ENCODE assay signal across 1 cellular context in genomic region chr9:128504485-128505413, GRCh38.
TF ChIP-seq lines count a peak whose summit lies in the region.

A gene with protein sequence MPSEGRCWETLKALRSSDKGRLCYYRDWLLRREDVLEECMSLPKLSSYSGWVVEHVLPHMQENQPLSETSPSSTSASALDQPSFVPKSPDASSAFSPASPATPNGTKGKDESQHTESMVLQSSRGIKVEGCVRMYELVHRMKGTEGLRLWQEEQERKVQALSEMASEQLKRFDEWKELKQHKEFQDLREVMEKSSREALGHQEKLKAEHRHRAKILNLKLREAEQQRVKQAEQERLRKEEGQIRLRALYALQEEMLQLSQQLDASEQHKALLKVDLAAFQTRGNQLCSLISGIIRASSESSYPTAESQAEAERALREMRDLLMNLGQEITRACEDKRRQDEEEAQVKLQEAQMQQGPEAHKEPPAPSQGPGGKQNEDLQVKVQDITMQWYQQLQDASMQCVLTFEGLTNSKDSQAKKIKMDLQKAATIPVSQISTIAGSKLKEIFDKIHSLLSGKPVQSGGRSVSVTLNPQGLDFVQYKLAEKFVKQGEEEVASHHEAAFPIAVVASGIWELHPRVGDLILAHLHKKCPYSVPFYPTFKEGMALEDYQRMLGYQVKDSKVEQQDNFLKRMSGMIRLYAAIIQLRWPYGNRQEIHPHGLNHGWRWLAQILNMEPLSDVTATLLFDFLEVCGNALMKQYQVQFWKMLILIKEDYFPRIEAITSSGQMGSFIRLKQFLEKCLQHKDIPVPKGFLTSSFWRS (plus strand): TSS chr9:128504719. CDS start chr9:128504806, 87 bp downstream.

TF ChIP-seq in HepG2, 621 proteins besides CTCF, POLR2A, EP300 and RAD21 (continued from another document and continues in another):
- TF ChIP-seq SNAPC5 (CRISPR knock-in tag; IDR thresholded peaks at IDR 0.05; ENCODE audit: borderline replicate concordance): peak; percentile 52; the same call in 1 of the 2 replicates
- TF ChIP-seq TAF1 (CRISPR knock-in tag; IDR thresholded peaks at IDR 0.05): peak; percentile 72; the same call in 1 of the 2 replicates
- no peak for TF ChIP-seq CENPBD1 (CRISPR knock-in tag; IDR thresholded peaks at IDR 0.05; ENCODE audit: borderline replicate concordance, low read depth)
- TF ChIP-seq ZGPAT (CRISPR knock-in tag; IDR thresholded peaks at IDR 0.05): peak; percentile 73; the same call in 1 of the 2 replicates
- no peak for TF ChIP-seq EZH2 (conservative IDR thresholded peaks at IDR 0.05; ENCODE audit: low read depth, low read length)
- TF ChIP-seq, protein P1, sequence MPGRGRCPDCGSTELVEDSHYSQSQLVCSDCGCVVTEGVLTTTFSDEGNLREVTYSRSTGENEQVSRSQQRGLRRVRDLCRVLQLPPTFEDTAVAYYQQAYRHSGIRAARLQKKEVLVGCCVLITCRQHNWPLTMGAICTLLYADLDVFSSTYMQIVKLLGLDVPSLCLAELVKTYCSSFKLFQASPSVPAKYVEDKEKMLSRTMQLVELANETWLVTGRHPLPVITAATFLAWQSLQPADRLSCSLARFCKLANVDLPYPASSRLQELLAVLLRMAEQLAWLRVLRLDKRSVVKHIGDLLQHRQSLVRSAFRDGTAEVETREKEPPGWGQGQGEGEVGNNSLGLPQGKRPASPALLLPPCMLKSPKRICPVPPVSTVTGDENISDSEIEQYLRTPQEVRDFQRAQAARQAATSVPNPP (CRISPR knock-in tag; IDR thresholded peaks at IDR 0.05): no peak; the same call in 1 of the 2 replicates
- TF ChIP-seq HNF4G (IDR thresholded peaks at IDR 0.05; ENCODE audit: borderline replicate concordance, low read depth, low read length): no peak
- TF ChIP-seq HNF4G (CRISPR knock-in tag; IDR thresholded peaks at IDR 0.05; ENCODE audit: borderline replicate concordance, low read depth): 0 out of 2 replicates have a peak, but pooled peaks have one; percentile 20
- no peak for TF ChIP-seq ZNF260 (CRISPR knock-in tag; IDR thresholded peaks at IDR 0.05; ENCODE audit: borderline replicate concordance, low read depth)
- peak; percentile 44 for TF ChIP-seq ZNF18 (CRISPR knock-in tag; IDR thresholded peaks at IDR 0.05; ENCODE audit: insufficient replicate concordance)
- TF ChIP-seq, protein P2, sequence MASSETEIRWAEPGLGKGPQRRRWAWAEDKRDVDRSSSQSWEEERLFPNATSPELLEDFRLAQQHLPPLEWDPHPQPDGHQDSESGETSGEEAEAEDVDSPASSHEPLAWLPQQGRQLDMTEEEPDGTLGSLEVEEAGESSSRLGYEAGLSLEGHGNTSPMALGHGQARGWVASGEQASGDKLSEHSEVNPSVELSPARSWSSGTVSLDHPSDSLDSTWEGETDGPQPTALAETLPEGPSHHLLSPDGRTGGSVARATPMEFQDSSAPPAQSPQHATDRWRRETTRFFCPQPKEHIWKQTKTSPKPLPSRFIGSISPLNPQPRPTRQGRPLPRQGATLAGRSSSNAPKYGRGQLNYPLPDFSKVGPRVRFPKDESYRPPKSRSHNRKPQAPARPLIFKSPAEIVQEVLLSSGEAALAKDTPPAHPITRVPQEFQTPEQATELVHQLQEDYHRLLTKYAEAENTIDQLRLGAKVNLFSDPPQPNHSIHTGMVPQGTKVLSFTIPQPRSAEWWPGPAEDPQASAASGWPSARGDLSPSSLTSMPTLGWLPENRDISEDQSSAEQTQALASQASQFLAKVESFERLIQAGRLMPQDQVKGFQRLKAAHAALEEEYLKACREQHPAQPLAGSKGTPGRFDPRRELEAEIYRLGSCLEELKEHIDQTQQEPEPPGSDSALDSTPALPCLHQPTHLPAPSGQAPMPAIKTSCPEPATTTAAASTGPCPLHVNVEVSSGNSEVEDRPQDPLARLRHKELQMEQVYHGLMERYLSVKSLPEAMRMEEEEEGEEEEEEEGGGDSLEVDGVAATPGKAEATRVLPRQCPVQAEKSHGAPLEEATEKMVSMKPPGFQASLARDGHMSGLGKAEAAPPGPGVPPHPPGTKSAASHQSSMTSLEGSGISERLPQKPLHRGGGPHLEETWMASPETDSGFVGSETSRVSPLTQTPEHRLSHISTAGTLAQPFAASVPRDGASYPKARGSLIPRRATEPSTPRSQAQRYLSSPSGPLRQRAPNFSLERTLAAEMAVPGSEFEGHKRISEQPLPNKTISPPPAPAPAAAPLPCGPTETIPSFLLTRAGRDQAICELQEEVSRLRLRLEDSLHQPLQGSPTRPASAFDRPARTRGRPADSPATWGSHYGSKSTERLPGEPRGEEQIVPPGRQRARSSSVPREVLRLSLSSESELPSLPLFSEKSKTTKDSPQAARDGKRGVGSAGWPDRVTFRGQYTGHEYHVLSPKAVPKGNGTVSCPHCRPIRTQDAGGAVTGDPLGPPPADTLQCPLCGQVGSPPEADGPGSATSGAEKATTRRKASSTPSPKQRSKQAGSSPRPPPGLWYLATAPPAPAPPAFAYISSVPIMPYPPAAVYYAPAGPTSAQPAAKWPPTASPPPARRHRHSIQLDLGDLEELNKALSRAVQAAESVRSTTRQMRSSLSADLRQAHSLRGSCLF (CRISPR knock-in tag; IDR thresholded peaks at IDR 0.05; ENCODE audit: borderline replicate concordance): 0 out of 2 replicates have a peak, but pooled peaks have one; percentile 73
- TF ChIP-seq, protein P3, sequence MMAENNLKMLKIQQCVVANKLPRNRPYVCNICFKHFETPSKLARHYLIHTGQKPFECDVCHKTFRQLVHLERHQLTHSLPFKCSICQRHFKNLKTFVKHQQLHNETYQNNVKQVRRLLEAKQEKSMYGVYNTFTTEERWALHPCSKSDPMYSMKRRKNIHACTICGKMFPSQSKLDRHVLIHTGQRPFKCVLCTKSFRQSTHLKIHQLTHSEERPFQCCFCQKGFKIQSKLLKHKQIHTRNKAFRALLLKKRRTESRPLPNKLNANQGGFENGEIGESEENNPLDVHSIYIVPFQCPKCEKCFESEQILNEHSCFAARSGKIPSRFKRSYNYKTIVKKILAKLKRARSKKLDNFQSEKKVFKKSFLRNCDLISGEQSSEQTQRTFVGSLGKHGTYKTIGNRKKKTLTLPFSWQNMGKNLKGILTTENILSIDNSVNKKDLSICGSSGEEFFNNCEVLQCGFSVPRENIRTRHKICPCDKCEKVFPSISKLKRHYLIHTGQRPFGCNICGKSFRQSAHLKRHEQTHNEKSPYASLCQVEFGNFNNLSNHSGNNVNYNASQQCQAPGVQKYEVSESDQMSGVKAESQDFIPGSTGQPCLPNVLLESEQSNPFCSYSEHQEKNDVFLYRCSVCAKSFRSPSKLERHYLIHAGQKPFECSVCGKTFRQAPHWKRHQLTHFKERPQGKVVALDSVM (CRISPR knock-in tag; IDR thresholded peaks at IDR 0.05): peak; percentile 60
- no peak for TF ChIP-seq ZBTB49 (CRISPR knock-in tag; IDR thresholded peaks at IDR 0.05; ENCODE audit: borderline replicate concordance)
- peak; percentile 14; the same call in 1 of the 2 replicates for TF ChIP-seq CREB1 (IDR thresholded peaks at IDR 0.05)
- no peak for TF ChIP-seq CREB1 (CRISPR knock-in tag; IDR thresholded peaks at IDR 0.05)
- TF ChIP-seq MATR3 (CRISPR knock-in tag; IDR thresholded peaks at IDR 0.05): no peak
- TF ChIP-seq ZNF335 (CRISPR knock-in tag; IDR thresholded peaks at IDR 0.05): no peak
- TF ChIP-seq NBN (conservative IDR thresholded peaks at IDR 0.05): no peak
- TF ChIP-seq U2AF2 (IDR thresholded peaks at IDR 0.05; ENCODE audit: low read depth, low read length): no peak
- TF ChIP-seq, protein P4, sequence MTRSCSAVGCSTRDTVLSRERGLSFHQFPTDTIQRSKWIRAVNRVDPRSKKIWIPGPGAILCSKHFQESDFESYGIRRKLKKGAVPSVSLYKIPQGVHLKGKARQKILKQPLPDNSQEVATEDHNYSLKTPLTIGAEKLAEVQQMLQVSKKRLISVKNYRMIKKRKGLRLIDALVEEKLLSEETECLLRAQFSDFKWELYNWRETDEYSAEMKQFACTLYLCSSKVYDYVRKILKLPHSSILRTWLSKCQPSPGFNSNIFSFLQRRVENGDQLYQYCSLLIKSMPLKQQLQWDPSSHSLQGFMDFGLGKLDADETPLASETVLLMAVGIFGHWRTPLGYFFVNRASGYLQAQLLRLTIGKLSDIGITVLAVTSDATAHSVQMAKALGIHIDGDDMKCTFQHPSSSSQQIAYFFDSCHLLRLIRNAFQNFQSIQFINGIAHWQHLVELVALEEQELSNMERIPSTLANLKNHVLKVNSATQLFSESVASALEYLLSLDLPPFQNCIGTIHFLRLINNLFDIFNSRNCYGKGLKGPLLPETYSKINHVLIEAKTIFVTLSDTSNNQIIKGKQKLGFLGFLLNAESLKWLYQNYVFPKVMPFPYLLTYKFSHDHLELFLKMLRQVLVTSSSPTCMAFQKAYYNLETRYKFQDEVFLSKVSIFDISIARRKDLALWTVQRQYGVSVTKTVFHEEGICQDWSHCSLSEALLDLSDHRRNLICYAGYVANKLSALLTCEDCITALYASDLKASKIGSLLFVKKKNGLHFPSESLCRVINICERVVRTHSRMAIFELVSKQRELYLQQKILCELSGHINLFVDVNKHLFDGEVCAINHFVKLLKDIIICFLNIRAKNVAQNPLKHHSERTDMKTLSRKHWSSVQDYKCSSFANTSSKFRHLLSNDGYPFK (CRISPR knock-in tag; IDR thresholded peaks at IDR 0.05; ENCODE audit: borderline replicate concordance): peak; percentile 84; the same call in 1 of the 2 replicates
- no peak for TF ChIP-seq MTF2 (CRISPR knock-in tag; IDR thresholded peaks at IDR 0.05; ENCODE audit: borderline replicate concordance)
- TF ChIP-seq ZNF615 (CRISPR knock-in tag; IDR thresholded peaks at IDR 0.05; ENCODE audit: borderline replicate concordance): peak; percentile 24; the same call in 1 of the 2 replicates
- TF ChIP-seq GLI4 (CRISPR knock-in tag; IDR thresholded peaks at IDR 0.05; ENCODE audit: borderline replicate concordance): peak; percentile 29; the same call in 1 of the 2 replicates
- peak; percentile 68; the same call in 1 of the 2 replicates for TF ChIP-seq TGIF2 (CRISPR knock-in tag; IDR thresholded peaks at IDR 0.05)
- TF ChIP-seq ZNF441 (CRISPR knock-in tag; IDR thresholded peaks at IDR 0.05; ENCODE audit: borderline replicate concordance): peak; percentile 53; the same call in 1 of the 2 replicates
- TF ChIP-seq ZNF75D (CRISPR knock-in tag; IDR thresholded peaks at IDR 0.05; ENCODE audit: borderline replicate concordance): no peak
- no peak for TF ChIP-seq ZBTB1 (CRISPR knock-in tag; IDR thresholded peaks at IDR 0.05; ENCODE audit: borderline replicate concordance)
- peak; percentile 86 for TF ChIP-seq GATAD1 (CRISPR knock-in tag; IDR thresholded peaks at IDR 0.05)
- no peak for TF ChIP-seq ZNF3 (CRISPR knock-in tag; IDR thresholded peaks at IDR 0.05)
- peak; percentile 67; the same call in 1 of the 2 replicates for TF ChIP-seq AHR (CRISPR knock-in tag; IDR thresholded peaks at IDR 0.05)
- peak; percentile 56; the same call in 1 of the 2 replicates for TF ChIP-seq CCDC6 (CRISPR knock-in tag; IDR thresholded peaks at IDR 0.05)
- TF ChIP-seq PBX2 (CRISPR knock-in tag; IDR thresholded peaks at IDR 0.05): no peak
- TF ChIP-seq ZNF552 (CRISPR knock-in tag; IDR thresholded peaks at IDR 0.05; ENCODE audit: borderline replicate concordance): peak; percentile 41; the same call in 1 of the 2 replicates
- 0 out of 2 replicates have a peak, but pooled peaks have one; percentile 61 for TF ChIP-seq ZNF547 (CRISPR knock-in tag; IDR thresholded peaks at IDR 0.05)
- TF ChIP-seq GATAD2A (CRISPR knock-in tag; IDR thresholded peaks at IDR 0.05): 0 out of 2 replicates have a peak, but pooled peaks have one; percentile 15
- TF ChIP-seq KDM4B (CRISPR knock-in tag; IDR thresholded peaks at IDR 0.05): no peak
- peak; percentile 92 for TF ChIP-seq ZFAT (CRISPR knock-in tag; conservative IDR thresholded peaks at IDR 0.05)
